Comparison of ENCODE assay signal across 7 cellular contexts in the genomic region with DNA sequence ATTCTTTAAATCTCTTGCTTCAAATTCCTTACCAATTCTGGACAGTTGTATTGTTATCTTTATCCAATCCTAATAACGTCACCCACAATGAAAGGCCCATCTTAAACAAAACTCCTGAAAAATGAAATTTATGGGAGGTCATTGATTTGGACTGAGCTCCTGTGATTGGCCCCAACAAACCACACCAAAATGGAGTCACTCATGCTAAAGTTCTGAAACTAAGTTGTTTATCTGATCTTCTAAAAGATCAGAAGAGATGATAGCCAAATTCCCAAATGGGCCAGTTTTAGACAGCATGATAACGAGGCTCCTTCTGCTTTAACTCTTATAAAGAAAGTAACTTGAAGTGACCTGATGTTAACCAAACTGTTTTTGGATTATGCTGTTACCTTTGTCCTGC.
"Had no signal": no experiment of that assay in that cellular context is flagged by ENCODE, and none has a peak within 500 bp of the region (broad histone marks: within the 10 kb centered on the region; RNA-seq: fewer than 3 reads in every experiment).

No MANE protein-coding gene starts in this region.

- ATAC-seq: HepG2 had no signal

- DNase-seq: IMR-90, KBM-7, KG1 had no signal

- FAIRE-seq: HepG2, HTR-8/SVneo had no signal

- H3K4me2 ChIP-seq: KMS-11 had no signal

- H3K9ac ChIP-seq: KMS-11 had no signal

- H3K27ac ChIP-seq: HL-60, KMS-11 had no signal
